ENCODE assay signal across 27 cellular contexts in the genomic region with DNA sequence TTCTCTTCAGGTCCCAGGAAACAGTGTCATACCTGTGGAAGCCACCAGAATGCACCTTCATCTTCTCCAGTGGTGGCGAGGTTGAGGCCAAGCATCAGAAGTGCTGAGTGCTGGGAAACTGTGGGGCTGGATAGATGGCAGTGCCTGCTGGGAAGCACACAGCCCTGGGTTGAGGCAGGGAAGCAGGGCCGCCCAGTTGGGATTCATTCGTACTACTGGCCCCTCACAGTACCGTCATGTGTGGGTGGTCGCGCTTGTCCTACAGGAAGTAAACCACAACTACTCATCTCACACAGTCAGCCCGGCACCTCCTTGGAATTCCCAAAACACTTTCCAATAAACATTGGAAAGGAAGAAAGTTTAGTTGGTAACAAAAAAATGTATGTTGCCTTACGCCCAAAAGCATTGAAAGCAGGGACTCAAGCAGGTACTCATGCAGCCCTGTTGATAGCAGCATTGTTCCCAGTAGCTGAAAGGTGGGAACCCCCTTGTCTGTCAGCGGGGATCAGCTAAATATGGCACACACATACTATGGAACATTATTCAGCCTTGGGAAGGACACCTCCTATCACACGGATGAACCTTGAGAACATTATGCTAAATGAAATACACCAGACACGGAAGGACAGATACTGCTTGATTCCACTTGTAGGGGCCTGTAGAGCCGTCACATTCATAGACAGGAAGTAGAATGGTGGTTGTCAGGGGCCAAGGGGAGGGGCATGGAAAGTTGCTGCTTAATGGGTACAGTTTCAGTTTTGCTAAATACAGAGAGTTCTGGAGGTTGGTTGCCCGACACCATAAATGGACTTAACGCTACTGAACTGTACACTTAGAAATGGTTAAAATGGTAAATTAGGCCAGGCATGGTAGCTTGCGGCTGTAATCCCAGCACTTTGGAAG.
DNase-seq lines count a peak whose midpoint lies in the region; ATAC-seq, FAIRE-seq and TF ChIP-seq lines count a peak whose summit lies in the region.
"Had no signal": no experiment of that assay in that cellular context is flagged by ENCODE, and none has a peak within 500 bp of the region (broad histone marks: within the 10 kb centered on the region; RNA-seq: fewer than 3 reads in every experiment).

No MANE protein-coding gene starts in this region.

- TF ChIP-seq CTCF in C4-2B (conservative IDR thresholded peaks at IDR 0.05) (no peak; the same call in 1 of the 2 replicates), GM23338 (conservative IDR thresholded peaks at IDR 0.05; ENCODE audit: low read depth in 2 of 2) (no peak), GM12878 (IDR thresholded peaks at IDR 0.05 in 2 of 3, conservative IDR thresholded peaks at IDR 0.05 in 1 of 3; ENCODE audit: control insufficient read depth in 2 of 3, extremely low read depth in 1 of 3, insufficient read depth in 1 of 3, low read depth in 3 of 3, low read length in 3 of 3) (no peak), mucosa of descending colon (IDR thresholded peaks at IDR 0.05) (no peak)

- in situ Hi-C loops in GM12878 (cut with MboI): no loop called here

- no peaks in the 10 kb centered on the region for H3K9me3 Mint-ChIP-seq in GM23338
- H3K9me3 Mint-ChIP-seq: immature natural killer cell had no signal

- 93% methylated on average over 15 of the region's 15 CpGs for WGBS in GM12878 (ENCODE audit: insufficient coverage, insufficient replicate concordance, low lambda C conversion rate, missing lambda C conversion rate)

- peak overlapping the region; percentile 87 for H3K27ac ChIP-seq in C4-2B
- no peak overlapping the region for H3K27ac ChIP-seq in GM23338 (ENCODE audit: low read depth)
- no peak overlapping the region; the same call in 1 of the 2 replicates for H3K27ac ChIP-seq in GM12878 (ENCODE audit: control insufficient read depth, insufficient read depth)
- H3K27ac ChIP-seq: adrenal gland, cardiac muscle cell, GM23248, heart left ventricle, left lung, testis, vagina had no signal

- H3K4me3 Mint-ChIP-seq in GM23338: no peak overlapping the region
- H3K4me3 Mint-ChIP-seq: stimulated activated memory B cell treated with anti-CD40 and anti-IgM and Interleukin-4, amounts not matched to agents 10 μg/mL and 1 μg/mL and 100 μg/mL, for 72 hours had no signal

- FAIRE-seq in GM12878 (lab: Jason Lieb, UNC): peak; percentile 7

- no peak overlapping the region for H3K4me3 ChIP-seq in GM23338
- no peak overlapping the region for H3K4me3 ChIP-seq in GM12878
- no peak overlapping the region for H3K4me3 ChIP-seq in mucosa of descending colon
- H3K4me3 ChIP-seq: adrenal gland, cardiac muscle cell, GM23248, heart left ventricle, left lung, testis, vagina had no signal

- no peaks in the 10 kb centered on the region for H3K9me2 ChIP-seq in GM23338 (ENCODE audit: insufficient read depth)

- POLR2A ChIA-PET in GM12878 (lab: Charles Lee): no interaction called here

- intact Hi-C loops in GM12878 (cut with micrococcal nuclease; ENCODE audit: unreplicated experiment): no loop called here
- intact Hi-C loops in mucosa of descending colon (cut with DNase I, micrococcal nuclease): no loop called here

- H3K9ac ChIP-seq in GM12878 (ENCODE audit: control insufficient read depth, insufficient read depth, low read length): no peak overlapping the region
- H3K9ac ChIP-seq: GM23248 had no signal

- H3K36me3 ChIP-seq in GM23338 (ENCODE audit: insufficient read depth): no peaks in the 10 kb centered on the region
- H3K36me3 ChIP-seq in GM12878 (ENCODE audit: control insufficient read depth in 2 of 2, insufficient read depth in 2 of 2, low read length in 1 of 2): 0 out of 4 replicates have a peak, but pooled peaks cover 0 to 7% of the 10 kb centered on the region in 2 experiments
- no peaks in the 10 kb centered on the region for H3K36me3 ChIP-seq in mucosa of descending colon (ENCODE audit: low read depth)
- H3K36me3 ChIP-seq: adrenal gland, cardiac muscle cell, heart left ventricle, vagina had no signal

- TF ChIP-seq POLR2A in GM12878 (IDR thresholded peaks at IDR 0.05; ENCODE audit: low read depth, low read length): no peak

- BruUV-seq in GM12878 (replicated peaks; lab: Mats Ljungman, UMichigan): no TSS peak

- H4K20me1 ChIP-seq in GM23338 (replicated peaks; ENCODE audit: insufficient read depth) (no peaks in the 10 kb centered on the region), GM12878 (ENCODE audit: control insufficient read depth, insufficient read depth) (no peaks in the 10 kb centered on the region)

- peaks cover 44% of the 10 kb centered on the region for H3K36me3 Mint-ChIP-seq in GM23338 (ENCODE audit: low read depth)

- H3K4me1 ChIP-seq in GM23338 (ENCODE audit: insufficient read depth): no peaks in the 10 kb centered on the region
- H3K4me1 ChIP-seq in GM12878 (ENCODE audit: control insufficient read depth, insufficient read depth, low read length): no peaks in the 10 kb centered on the region
- no peaks in the 10 kb centered on the region for H3K4me1 ChIP-seq in mucosa of descending colon (ENCODE audit: low read depth)
- H3K4me1 ChIP-seq: adrenal gland, heart left ventricle, left lung, testis, vagina had no signal

- no peaks in the 10 kb centered on the region for H3K4me1 Mint-ChIP-seq in GM23338
- H3K4me1 Mint-ChIP-seq: stimulated activated memory B cell treated with anti-CD40 and anti-IgM and Interleukin-4, amounts not matched to agents 10 μg/mL and 1 μg/mL and 100 μg/mL, for 72 hours had no signal

- H3K27me3 ChIP-seq in GM23338 (ENCODE audit: insufficient read depth): no peaks in the 10 kb centered on the region
- no peaks in the 10 kb centered on the region for H3K27me3 ChIP-seq in GM12878 (replicated peaks in 1 of 2; ENCODE audit: control insufficient read depth in 2 of 2, insufficient read depth in 2 of 2, low read length in 1 of 2)
- H3K27me3 ChIP-seq: adrenal gland, cardiac muscle cell, heart left ventricle, left lung, testis, vagina had no signal

- no peaks in the 10 kb centered on the region for H3K79me2 ChIP-seq in GM23338 (replicated peaks; ENCODE audit: insufficient read depth)
- H3K79me2 ChIP-seq in GM12878 (ENCODE audit: control insufficient read depth, insufficient read depth, low read length): no peaks in the 10 kb centered on the region

- SMC1A ChIA-PET in GM12878 (lab: Charles Lee; ENCODE audit: uncharacterized antibody, unreplicated experiment): interaction anchor here (0.9 kb wide), 1 partner anchor 883 kb away, joined by 3 read pairs; no protein-coding TSS in a partner anchor

- RAD21 ChIA-PET in GM12878 (lab: Charles Lee; ENCODE audit: unreplicated experiment): no interaction called here

- H3K27ac Mint-ChIP-seq in GM23338: no peak overlapping the region
- H3K27ac Mint-ChIP-seq: progenitor cell of endocrine pancreas; stimulated activated memory B cell treated with anti-CD40 and anti-IgM and Interleukin-4, amounts not matched to agents 10 μg/mL and 1 μg/mL and 100 μg/mL, for 72 hours had no signal

- H3K9me3 ChIP-seq in GM12878 (replicated peaks; ENCODE audit: control insufficient read depth, insufficient read depth, low read length) (peaks cover 4% of the 10 kb centered on the region; the same call in 2 of the 3 replicates), mucosa of descending colon (no peaks in the 10 kb centered on the region)
- H3K9me3 ChIP-seq: adrenal gland, heart left ventricle, left lung, testis, vagina had no signal

- no peak for TF ChIP-seq EP300 in GM12878 (IDR thresholded peaks at IDR 0.05; ENCODE audit: borderline replicate concordance in 1 of 2, control insufficient read depth in 1 of 2, low read depth in 2 of 2, low read length in 2 of 2)

- TF ChIP-seq RAD21 in GM12878 (IDR thresholded peaks at IDR 0.05; ENCODE audit: insufficient read depth, low read depth, low read length): no peak

- ATAC-seq in GM23338 (peak; percentile 30; the same call in 1 of the 3 replicates), GM12878 (no peak), mucosa of descending colon (peak; percentile 24)
- ATAC-seq: heart left ventricle; left lung; stimulated activated memory B cell treated with anti-CD40 and anti-IgM and Interleukin-4, amounts not matched to agents 10 μg/mL and 1 μg/mL and 100 μg/mL, for 72 hours had no signal

- DNase-seq in GM23338 (ENCODE audit: low spot score): no peak
- DNase-seq in GM12878 (ENCODE audit: low read depth, low spot score): no peak
- DNase-seq in mucosa of descending colon: no peak
- no peak for DNase-seq in stimulated activated CD4-positive, alpha-beta T cell treated with anti-CD3 and anti-CD28 coated beads, Interleukin-2, amount 100 ng/mL, for 48 hours
- no peak for DNase-seq in 8988T
- no peak for DNase-seq in stimulated activated CD4-positive, alpha-beta T cell treated with anti-CD3 and anti-CD28 coated beads, Interleukin-12 subunit alpha, Interleukin-12 subunit beta, amount 100 ng/mL, for 4 hours
- DNase-seq: activated CD4-positive, CD25-positive, alpha-beta regulatory T cell treated with anti-CD3 and anti-CD28 coated beads, Interleukin-2, amount 50 U/mL, for 72 hours; activated gamma-delta T cell treated with Interleukin-2 at 50 U/mL for 16 hours; dermis blood vessel endothelial cell; GM23248; heart left ventricle; left lung; midbrain; NCI-H1092 treated with DMSO at 0.1 percent for 48 hours; NCI-H1930; NCI-H226; NCI-H82; Right ventricle myocardium superior; stimulated activated CD4-positive, alpha-beta T cell treated with anti-CD3 and anti-CD28 coated beads, Interleukin-1b, Interleukin-23, amount 100 ng/mL, for 48 hours; testis had no signal

- CTCF ChIA-PET in GM12878 (lab: Yijun Ruan, JAX): interaction anchor here (2.7 to 2.9 kb wide), 2 partner anchors 14 to 296 kb away, joined by 9 to 20 read pairs; no protein-coding TSS in a partner anchor

- no peak overlapping the region for H3K4me2 ChIP-seq in GM23338
- no peak overlapping the region for H3K4me2 ChIP-seq in GM12878 (ENCODE audit: control insufficient read depth, insufficient read depth)

- no peaks in the 10 kb centered on the region for H3F3A ChIP-seq in GM23338 (replicated peaks; ENCODE audit: low read depth)

- no peak overlapping the region for H2AFZ ChIP-seq in GM23338
- no peak overlapping the region for H2AFZ ChIP-seq in GM12878 (ENCODE audit: control insufficient read depth, low read depth, low read length)
- H2AFZ ChIP-seq: GM23248 had no signal

- H3K27me3 Mint-ChIP-seq in GM23338 (ENCODE audit: insufficient read depth, low read depth, poor library complexity): peaks cover 8% of the 10 kb centered on the region
- H3K27me3 Mint-ChIP-seq: progenitor cell of endocrine pancreas; stimulated activated memory B cell treated with anti-CD40 and anti-IgM and Interleukin-4, amounts not matched to agents 10 μg/mL and 1 μg/mL and 100 μg/mL, for 72 hours had no signal

TF ChIP-seq in GM23338, 12 proteins besides CTCF, POLR2A, EP300 and RAD21:
- TF ChIP-seq CREB1 (CRISPR knock-in tag; IDR thresholded peaks at IDR 0.05; ENCODE audit: low read depth): no peak
TF ChIP-seq in GM23338: peak in this region for 0.

TF ChIP-seq in GM12878, 131 proteins besides CTCF, POLR2A, EP300 and RAD21 (continues in another document):
- no peak for TF ChIP-seq GATAD2B (conservative IDR thresholded peaks at IDR 0.05; ENCODE audit: low read depth)
